ENCODE assay signal across 29 cellular contexts in the genomic region with DNA sequence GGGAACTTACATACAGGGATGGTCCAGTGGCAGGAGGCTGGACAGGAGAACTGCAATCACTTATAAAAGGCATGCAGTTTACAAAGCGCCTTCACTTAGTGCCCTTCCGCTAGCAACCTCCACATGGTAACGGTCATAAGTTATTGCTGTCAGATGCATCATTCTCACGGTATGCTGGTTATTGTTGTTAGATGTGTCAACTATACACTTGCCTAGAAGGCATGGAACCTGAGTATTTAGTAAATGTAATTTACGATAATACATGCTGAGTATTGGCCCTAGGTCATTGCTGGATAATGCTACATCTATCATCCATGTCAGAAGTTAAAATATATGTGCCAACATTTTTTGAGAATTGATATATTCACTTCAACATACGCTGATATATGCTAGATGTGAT.
"Had no signal": no experiment of that assay in that cellular context is flagged by ENCODE, and none has a peak within 500 bp of the region (broad histone marks: within the 10 kb centered on the region; RNA-seq: fewer than 3 reads in every experiment).

No MANE protein-coding gene starts in this region.

- DNase-seq: activated CD4-positive, alpha-beta memory T cell treated with anti-CD3 and anti-CD28 coated beads for 36 hours; activated CD4-positive, alpha-beta T cell treated with anti-CD3 and anti-CD28 coated beads for 36 hours; activated CD4-positive, alpha-beta T cell treated with anti-CD3 and anti-CD28 coated beads, Interleukin-2, amount 10 ng/mL, durations not matched to agents 24 days and 14 days; activated CD4-positive, CD25-positive, alpha-beta regulatory T cell; activated CD4-positive, CD25-positive, alpha-beta regulatory T cell treated with anti-CD3 and anti-CD28 coated beads, Interleukin-2, amount 50 U/mL, for 72 hours; activated CD8-positive, alpha-beta memory T cell treated with anti-CD3 and anti-CD28 coated beads, Interleukin-2, amount 10 ng/mL, durations not matched to agents 7 days and 5 days; activated CD8-positive, alpha-beta memory T cell treated with anti-CD3 and anti-CD28 coated beads, Interleukin-2, amount 50 U/mL, for 4 hours; activated CD8-positive, alpha-beta T cell treated with anti-CD3 and anti-CD28 coated beads, Interleukin-2, amount 10 ng/mL, durations not matched to agents 7 days and 5 days; activated effector memory CD4-positive, alpha-beta T cell treated with anti-CD3 and anti-CD28 coated beads, Interleukin-2, amount 50 U/mL, for 16 hours; activated naive CD4-positive, alpha-beta T cell treated with anti-CD3 and anti-CD28 coated beads for 36 hours; activated naive CD8-positive, alpha-beta T cell treated with anti-CD3 and anti-CD28 coated beads for 36 hours; activated naive CD8-positive, alpha-beta T cell treated with anti-CD3 and anti-CD28 coated beads, Interleukin-2, amount 50 U/mL, for 24 hours; activated T-cell treated with anti-CD3 and anti-CD28 coated beads, Interleukin-2, amount 50 U/mL, for 1 hour; activated T-cell treated with anti-CD3 and anti-CD28 coated beads, Interleukin-2, amount 50 U/mL, for 48 hours; adrenal gland; amygdala; aorta; body of pancreas; dorsolateral prefrontal cortex; effector memory CD4-positive, alpha-beta T cell; endodermal cell; foreskin fibroblast; gastrocnemius medialis; glutamatergic neuron; heart left ventricle; T-helper 2 cell had no signal

- H3K27me3 ChIP-seq: adrenal gland, body of pancreas, cardiac muscle cell, gastrocnemius medialis had no signal

- H3K27ac ChIP-seq: adrenal gland, body of pancreas, cardiac muscle cell, coronary artery, dorsolateral prefrontal cortex, gastrocnemius medialis, heart left ventricle had no signal

- H3K4me1 ChIP-seq: adrenal gland, body of pancreas, gastrocnemius medialis, heart left ventricle had no signal

- ATAC-seq: activated CD4-positive, alpha-beta T cell treated with anti-CD3 and anti-CD28 coated beads for 36 hours; activated CD8-positive, alpha-beta memory T cell treated with anti-CD3 and anti-CD28 coated beads, Interleukin-2, amount 10 ng/mL, durations not matched to agents 7 days and 5 days; activated CD8-positive, alpha-beta T cell treated with anti-CD3 and anti-CD28 coated beads, Interleukin-2, amount 10 ng/mL, durations not matched to agents 7 days and 5 days; activated naive CD8-positive, alpha-beta T cell treated with anti-CD3 and anti-CD28 coated beads, Interleukin-2, amount 50 U/mL, for 24 hours; body of pancreas; esophagus mucosa; gastrocnemius medialis; heart left ventricle had no signal
